In genomic region chr17:17769869-17770361, GRCh38 we compare ENCODE assay signal across 19 cellular contexts.
A peak's percentile ranks its signal among the peaks of the same experiment; 100 is the strongest.
DNase-seq lines count a peak whose midpoint lies in the region; FAIRE-seq and TF ChIP-seq lines count a peak whose summit lies in the region.
"Had no signal": no experiment of that assay in that cellular context is flagged by ENCODE, and none has a peak within 500 bp of the region (broad histone marks: within the 10 kb centered on the region; RNA-seq: fewer than 3 reads in every experiment).

No MANE protein-coding gene starts in this region.

- WGBS in sigmoid colon, 2 donors = 81% methylated on average over 16 of the region's 16 CpGs

- intact Hi-C loops in kidney (cut with DNase I) (no loop called here), sigmoid colon (cut with DNase I) (loop anchor here (2.0 kb wide), 1 partner anchor 17 kb away; no protein-coding TSS in a partner anchor), OCI-LY7 (cut with micrococcal nuclease; ENCODE audit: unreplicated experiment) (no loop called here)

- H3K4me1 ChIP-seq in kidney (ENCODE audit: control insufficient read depth in 1 of 2, insufficient read depth in 1 of 2, low read depth in 1 of 2, low read length in 2 of 2) (peaks cover 14 to 49% of the 10 kb centered on the region in 2 donors), sigmoid colon (peaks cover 0 to 91% (median 83%) of the 10 kb centered on the region in 4 donors), OCI-LY7 (ENCODE audit: insufficient read depth, low read length, poor library complexity, severe bottlenecking) (peaks cover 49% of the 10 kb centered on the region), BE2C (peaks cover 8% of the 10 kb centered on the region)

- H3K4me1 Mint-ChIP-seq in osteocyte (ENCODE audit: unreplicated experiment) = peaks cover 51% of the 10 kb centered on the region

- H3K4me3 Mint-ChIP-seq in osteocyte (ENCODE audit: unreplicated experiment) = no peak overlapping the region
- H3K4me3 Mint-ChIP-seq: effector memory CD8-positive, alpha-beta T cell had no signal

- H2AFZ ChIP-seq in OCI-LY7 (ENCODE audit: low read length) = no peak overlapping the region

- H3K27ac Mint-ChIP-seq in osteocyte (ENCODE audit: unreplicated experiment) = no peak overlapping the region

- no TSS peak for BruUV-seq in OCI-LY7 (replicated peaks; lab: Mats Ljungman, UMichigan)

- TF ChIP-seq EP300 in sigmoid colon (IDR thresholded peaks at IDR 0.05) = no peak

- no peaks in the 10 kb centered on the region for H3K9me3 ChIP-seq in kidney (ENCODE audit: control insufficient read depth in 1 of 2, low read length in 2 of 2)
- H3K9me3 ChIP-seq in sigmoid colon = no peaks in the 10 kb centered on the region
- H3K9me3 ChIP-seq in OCI-LY7 (ENCODE audit: low read length) = no peaks in the 10 kb centered on the region
- no peaks in the 10 kb centered on the region for H3K9me3 ChIP-seq in BE2C
- H3K9me3 ChIP-seq: neutrophil, Peyer's patch, upper lobe of left lung had no signal

- POLR2A ChIA-PET in RWPE1 (lab: Yijun Ruan, JAX; ENCODE audit: low non-redundant PET) (no interaction called here), OCI-LY7 (lab: Charles Lee) (interaction anchor here (2.1 kb wide), 1 partner anchor 12 kb away, joined by 8 read pairs; no protein-coding TSS in a partner anchor)

- no peaks in the 10 kb centered on the region for H4K20me1 ChIP-seq in OCI-LY7 (ENCODE audit: insufficient read depth, low read length)

- no peaks in the 10 kb centered on the region for H3K27me3 Mint-ChIP-seq in osteocyte (ENCODE audit: unreplicated experiment)
- H3K27me3 Mint-ChIP-seq: effector memory CD8-positive, alpha-beta T cell had no signal

- peak; percentile 71 for DNase-seq in H7
- no peak for DNase-seq in RWPE1 (ENCODE audit: low spot score)
- DNase-seq in kidney = peak; percentile 71
- no peak for DNase-seq in sigmoid colon
- DNase-seq in OCI-LY7 (ENCODE audit: low spot score) = no peak
- DNase-seq in NCI-H2196 treated with DMSO at 0.1 percent for 48 hours (lab: John Stamatoyannopoulos, UW; ENCODE audit: unreplicated experiment) = no peak
- DNase-seq in osteocyte (ENCODE audit: extremely low spot score, unreplicated experiment) = no peak
- DNase-seq in BE2C = no peak
- DNase-seq: activated T-cell treated with anti-CD3 and anti-CD28 coated beads, Interleukin-2, amount 50 U/mL, for 1 hour; effector memory CD8-positive, alpha-beta T cell; HCEC 1CT; NCI-H2029 treated with DMSO at 0.1 percent for 48 hours; NCI-H748 treated with DMSO at 0.1 percent for 48 hours; Peyer's patch had no signal

- TF ChIP-seq CTCF in RWPE1 (conservative IDR thresholded peaks at IDR 0.05; ENCODE audit: low read depth) (no peak), kidney (IDR thresholded peaks at IDR 0.05; ENCODE audit: borderline replicate concordance, extremely low read depth, insufficient read depth) (no peak), sigmoid colon (IDR thresholded peaks at IDR 0.05) (no peak), OCI-LY7 (conservative IDR thresholded peaks at IDR 0.05; ENCODE audit: low read length) (no peak), osteocyte (IDR thresholded peaks at IDR 0.05) (no peak), BE2C (IDR thresholded peaks at IDR 0.05; ENCODE audit: low read depth, low read length) (no peak)

- H3K36me3 Mint-ChIP-seq in osteocyte (ENCODE audit: unreplicated experiment) = peaks cover 6% of the 10 kb centered on the region

- H3K27me3 ChIP-seq in H7 (ENCODE audit: control insufficient read depth, insufficient read depth, low read length) (no peaks in the 10 kb centered on the region), sigmoid colon (no peaks in the 10 kb centered on the region), BE2C (no peaks in the 10 kb centered on the region)
- H3K27me3 ChIP-seq: neutrophil, Peyer's patch, upper lobe of left lung had no signal

- no peak overlapping the region for H3K4me3 ChIP-seq in H7 (ENCODE audit: insufficient read depth, low read depth, low read length)
- H3K4me3 ChIP-seq in kidney (ENCODE audit: low read length in 2 of 2) = no peak overlapping the region
- no peak overlapping the region for H3K4me3 ChIP-seq in sigmoid colon
- no peak overlapping the region for H3K4me3 ChIP-seq in OCI-LY7 (ENCODE audit: low read depth, low read length, poor library complexity, severe bottlenecking)
- H3K4me3 ChIP-seq in BE2C (ENCODE audit: low read depth, low read length) = no peak overlapping the region
- H3K4me3 ChIP-seq: Peyer's patch, smooth muscle cell, upper lobe of left lung had no signal

- H3K36me3 ChIP-seq in H7 (replicated peaks; ENCODE audit: control insufficient read depth, insufficient read depth, low read length) (no peaks in the 10 kb centered on the region), kidney (ENCODE audit: control insufficient read depth in 1 of 2, insufficient read depth in 2 of 2, low read length in 2 of 2) (no peaks in the 10 kb centered on the region), sigmoid colon (no peaks in the 10 kb centered on the region), OCI-LY7 (ENCODE audit: insufficient read depth, low read length) (no peaks in the 10 kb centered on the region; the same call in 1 of the 2 replicates), BE2C (no peaks in the 10 kb centered on the region)
- H3K36me3 ChIP-seq: Peyer's patch had no signal

- H3K79me2 ChIP-seq in OCI-LY7 (ENCODE audit: insufficient read depth, low read depth, low read length) = peaks cover 25% of the 10 kb centered on the region; the same call in 1 of the 2 replicates

- no peak for TF ChIP-seq POLR2A in sigmoid colon (IDR thresholded peaks at IDR 0.05)

- FAIRE-seq in kidney (lab: Jason Lieb, UNC) = no peak
- FAIRE-seq: bronchial epithelial cell had no signal

- no peak overlapping the region for H3K4me2 ChIP-seq in OCI-LY7 (ENCODE audit: low read length)
- H3K4me2 ChIP-seq: smooth muscle cell had no signal

- H3K27ac ChIP-seq in RWPE1 (peak overlapping the region; percentile 84), kidney (ENCODE audit: low read depth in 2 of 2, low read length in 2 of 2) (peak overlapping the region in 1 of 2 donors; percentile 45), sigmoid colon (peak overlapping the region; percentile 80 to 93 (median 84)), OCI-LY7 (ENCODE audit: low read depth, low read length, poor library complexity, severe bottlenecking) (no peak overlapping the region)
- H3K27ac ChIP-seq: neutrophil, upper lobe of left lung had no signal

- CTCF ChIA-PET in RWPE1 (lab: Yijun Ruan, JAX) = no interaction called here
- CTCF ChIA-PET in OCI-LY7 (lab: Charles Lee; ENCODE audit: unreplicated experiment) = no interaction called here

- H3K9me3 Mint-ChIP-seq in osteocyte (ENCODE audit: unreplicated experiment) = no peaks in the 10 kb centered on the region
- H3K9me3 Mint-ChIP-seq: activated naive CD4-positive, alpha-beta T cell treated with anti-CD3 and anti-CD28 coated beads, Interleukin-2, amount 50 U/mL, for 72 hours; effector memory CD8-positive, alpha-beta T cell had no signal

- H3K9ac ChIP-seq in kidney (ENCODE audit: low read length in 2 of 2) = peak overlapping the region; percentile 34 to 46

- H3K9me2 ChIP-seq in OCI-LY7 (ENCODE audit: insufficient read depth, low read length) = no peaks in the 10 kb centered on the region

Comparison
In these comparisons a context has a peak if more than half of its experiments do, and no peak if none do; other contexts are left out.
1. DNase-seq: peak in H7 (single experiment) and kidney (single experiment); none in RWPE1 (single experiment), sigmoid colon (single experiment), OCI-LY7 (single experiment), NCI-H2196 treated with DMSO at 0.1 percent for 48 hours (single experiment), osteocyte (single experiment) and BE2C (single experiment).